In genomic region chr6:10793035-10793434, GRCh38 we compare ENCODE assay signal across 1 cellular context.
TF ChIP-seq lines count a peak whose summit lies in the region.

No MANE protein-coding gene starts in this region.

TF ChIP-seq in HepG2, 621 proteins besides CTCF, POLR2A, EP300 and RAD21 (continued from another document):
- TF ChIP-seq PAXIP1 (CRISPR knock-in tag; conservative IDR thresholded peaks at IDR 0.05) (peak; percentile 34), DDIT3 (CRISPR knock-in tag; IDR thresholded peaks at IDR 0.05) (no peak), ZBTB20 (CRISPR knock-in tag; IDR thresholded peaks at IDR 0.05; ENCODE audit: borderline replicate concordance, low read depth) (0 out of 2 replicates have a peak, but pooled peaks have one; percentile 31), SAP130 (CRISPR knock-in tag; IDR thresholded peaks at IDR 0.05; ENCODE audit: low read depth) (peak; percentile 34; the same call in 1 of the 2 replicates), ZNF235 (CRISPR knock-in tag; IDR thresholded peaks at IDR 0.05; ENCODE audit: borderline replicate concordance) (no peak), ARNT2 (CRISPR knock-in tag; IDR thresholded peaks at IDR 0.05; ENCODE audit: low read depth) (no peak), SAFB2 (CRISPR knock-in tag; IDR thresholded peaks at IDR 0.05; ENCODE audit: borderline replicate concordance, low read depth) (no peak), ZNF644 (CRISPR knock-in tag; IDR thresholded peaks at IDR 0.05; ENCODE audit: low read depth) (peak; percentile 70; the same call in 1 of the 2 replicates), ZMYM3 (CRISPR knock-in tag; IDR thresholded peaks at IDR 0.05) (0 out of 2 replicates have a peak, but pooled peaks have one; percentile 37), IKZF4 (CRISPR knock-in tag; IDR thresholded peaks at IDR 0.05; ENCODE audit: borderline replicate concordance, low read depth, not compliant biosample characterization) (no peak), ASH2L (IDR thresholded peaks at IDR 0.05; ENCODE audit: insufficient read length, low read depth, low read length) (peak; percentile 63), HNF4G (IDR thresholded peaks at IDR 0.05; ENCODE audit: borderline replicate concordance, low read depth, low read length) (peak; percentile 48; the same call in 1 of the 2 replicates), HNF4G (CRISPR knock-in tag; IDR thresholded peaks at IDR 0.05; ENCODE audit: borderline replicate concordance, low read depth) (no peak), ZFP62 (CRISPR knock-in tag; IDR thresholded peaks at IDR 0.05) (no peak), ZFP36L2 (CRISPR knock-in tag; IDR thresholded peaks at IDR 0.05) (no peak), KDM1A (CRISPR knock-in tag; IDR thresholded peaks at IDR 0.05) (peak; percentile 24; the same call in 1 of the 2 replicates), THAP9 (CRISPR knock-in tag; IDR thresholded peaks at IDR 0.05; ENCODE audit: borderline replicate concordance) (no peak), ZSCAN9 (CRISPR knock-in tag; IDR thresholded peaks at IDR 0.05; ENCODE audit: borderline replicate concordance) (no peak), TSC22D2 (CRISPR knock-in tag; IDR thresholded peaks at IDR 0.05; ENCODE audit: borderline replicate concordance) (no peak), CREBL2 (CRISPR knock-in tag; IDR thresholded peaks at IDR 0.05; ENCODE audit: borderline replicate concordance) (no peak), RBAK (CRISPR knock-in tag; IDR thresholded peaks at IDR 0.05) (peak; percentile 23; the same call in 1 of the 2 replicates), SOX5 (CRISPR knock-in tag; IDR thresholded peaks at IDR 0.05; ENCODE audit: borderline replicate concordance) (peak; percentile 38; the same call in 1 of the 2 replicates), PPARG (CRISPR knock-in tag; conservative IDR thresholded peaks at IDR 0.05) (peak; percentile 79), DPF2 (CRISPR knock-in tag; IDR thresholded peaks at IDR 0.05; ENCODE audit: borderline replicate concordance, low read depth) (0 out of 2 replicates have a peak, but pooled peaks have one; percentile 18), ZNF629 (CRISPR knock-in tag; conservative IDR thresholded peaks at IDR 0.05) (peak; percentile 84), ARID3A (IDR thresholded peaks at IDR 0.05; ENCODE audit: low read depth, low read length) (peak; percentile 48; the same call in 1 of the 2 replicates), ZNF362 (CRISPR knock-in tag; IDR thresholded peaks at IDR 0.05; ENCODE audit: borderline replicate concordance) (peak; percentile 26; the same call in 1 of the 2 replicates), TP53 (CRISPR knock-in tag; conservative IDR thresholded peaks at IDR 0.05) (no peak), HNF4A (CRISPR knock-in tag; IDR thresholded peaks at IDR 0.05) (peak; percentile 80), CREM (IDR thresholded peaks at IDR 0.05) (0 out of 2 replicates have a peak, but pooled peaks have one; percentile 27), CREM (CRISPR knock-in tag; IDR thresholded peaks at IDR 0.05) (no peak)
